ENCODE assay signal across 7 cellular contexts in the genomic region with DNA sequence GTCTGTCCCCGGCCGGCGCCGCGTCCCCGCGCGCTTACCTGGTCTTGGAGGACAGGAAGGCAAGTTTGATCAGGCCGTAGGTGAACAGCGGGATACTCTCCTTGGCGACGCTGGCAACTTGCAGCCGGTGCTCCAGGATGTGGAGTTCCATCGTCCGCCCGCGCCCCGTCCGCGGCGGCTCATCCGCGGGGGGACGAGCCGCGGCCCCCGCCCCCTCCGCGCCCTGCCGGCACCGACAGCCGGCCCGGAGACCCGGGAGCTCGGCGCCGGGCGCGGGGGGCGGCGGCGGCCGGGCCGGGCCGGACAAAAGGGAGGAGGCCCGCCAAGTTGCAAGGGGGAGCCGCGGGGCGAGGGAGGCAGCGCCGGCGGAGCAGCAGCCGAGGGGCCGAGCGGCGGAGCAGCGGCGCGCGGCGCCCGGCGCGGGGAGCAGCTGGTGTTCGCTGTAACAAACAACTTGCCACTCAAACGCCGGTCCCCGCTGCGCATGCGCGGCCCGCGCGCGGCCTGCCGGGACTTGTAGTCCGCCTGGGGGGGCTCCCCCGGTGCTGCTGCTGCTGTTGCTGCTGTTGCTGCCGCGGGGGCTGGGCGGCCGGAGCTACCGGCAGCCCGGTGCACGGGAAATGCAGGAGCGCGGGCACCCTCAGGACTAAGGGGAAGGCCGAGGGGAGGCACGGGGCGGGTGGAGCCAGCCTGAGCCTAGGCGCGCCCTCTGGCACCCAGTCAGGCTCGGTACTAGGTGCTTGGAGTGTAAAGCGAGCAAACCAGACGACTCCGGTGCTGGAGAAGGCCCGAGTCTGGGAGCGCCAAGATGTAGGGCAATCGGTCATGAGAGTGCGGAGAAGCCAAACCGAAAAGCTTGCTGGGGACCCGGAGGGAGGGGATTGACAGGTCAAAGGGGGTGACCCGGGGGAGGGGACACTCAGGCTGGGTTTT.
DNase-seq lines count a peak whose midpoint lies in the region; ATAC-seq, FAIRE-seq and TF ChIP-seq lines count a peak whose summit lies in the region.
"Not testable (repeated sequence)": the region's sequence is repeated elsewhere in the genome, so short reads cannot be mapped to it uniquely, and the experiment has no call there.

No MANE protein-coding gene starts in this region.

- peak overlapping the region; percentile 46 for H3K4me3 Mint-ChIP-seq in activated naive CD4-positive, alpha-beta T cell treated with anti-CD3 and anti-CD28 coated beads, Interleukin-2, amount 10 ng/mL, durations not matched to agents 7 days and 5 days

- H3K9me3 ChIP-seq in kidney (ENCODE audit: control insufficient read depth in 1 of 2, low read length in 2 of 2) = not testable (repeated sequence)

- not testable (repeated sequence) for H3K27ac ChIP-seq in kidney (ENCODE audit: low read depth in 2 of 2, low read length in 2 of 2)

- not testable (repeated sequence) for H3K4me3 ChIP-seq in kidney (ENCODE audit: low read length in 2 of 2)

- intact Hi-C loops in kidney (cut with DNase I) = not testable (repeated sequence)

- not testable (repeated sequence) for H3K4me1 Mint-ChIP-seq in activated naive CD4-positive, alpha-beta T cell treated with anti-CD3 and anti-CD28 coated beads, Interleukin-2, amount 10 ng/mL, durations not matched to agents 7 days and 5 days

- not testable (repeated sequence) for FAIRE-seq in kidney (lab: Jason Lieb, UNC)

- peak; percentile 93 for ATAC-seq in GM19351 (IDR thresholded peaks at IDR 0.05; ENCODE audit: unreplicated experiment)
- ATAC-seq in HG02623 (IDR thresholded peaks at IDR 0.05; ENCODE audit: unreplicated experiment) = peak; percentile 95
- peak; percentile 94 for ATAC-seq in HG03432 (IDR thresholded peaks at IDR 0.05; ENCODE audit: unreplicated experiment)

- DNase-seq in activated CD4-positive, alpha-beta T cell treated with anti-CD3 and anti-CD28 coated beads for 1 hour = peak; percentile 38
- DNase-seq in activated naive CD4-positive, alpha-beta T cell treated with anti-CD3 and anti-CD28 coated beads, Interleukin-2, amount 10 ng/mL, durations not matched to agents 7 days and 5 days = peak; percentile 65
- DNase-seq in kidney = peak; percentile 90
- DNase-seq in stimulated activated CD4-positive, alpha-beta T cell treated with anti-CD3 and anti-CD28 coated beads, Interleukin-15, amount 100 ng/mL, for 48 hours (ENCODE audit: low read depth in 2 of 2) = peak; percentile 13 to 49

- H3K27me3 Mint-ChIP-seq in activated naive CD4-positive, alpha-beta T cell treated with anti-CD3 and anti-CD28 coated beads, Interleukin-2, amount 10 ng/mL, durations not matched to agents 7 days and 5 days = not testable (repeated sequence)

- not testable (repeated sequence) for H3K9ac ChIP-seq in kidney (ENCODE audit: low read length in 2 of 2)

- not testable (repeated sequence) for TF ChIP-seq CTCF in kidney (IDR thresholded peaks at IDR 0.05; ENCODE audit: borderline replicate concordance, extremely low read depth, insufficient read depth)

- H3K4me1 ChIP-seq in kidney (ENCODE audit: control insufficient read depth in 1 of 2, insufficient read depth in 1 of 2, low read depth in 1 of 2, low read length in 2 of 2) = not testable (repeated sequence)

- not testable (repeated sequence) for H3K27ac Mint-ChIP-seq in activated naive CD4-positive, alpha-beta T cell treated with anti-CD3 and anti-CD28 coated beads, Interleukin-2, amount 10 ng/mL, durations not matched to agents 7 days and 5 days

- not testable (repeated sequence) for H3K36me3 Mint-ChIP-seq in activated naive CD4-positive, alpha-beta T cell treated with anti-CD3 and anti-CD28 coated beads, Interleukin-2, amount 10 ng/mL, durations not matched to agents 7 days and 5 days

- H3K9me3 Mint-ChIP-seq in activated naive CD4-positive, alpha-beta T cell treated with anti-CD3 and anti-CD28 coated beads, Interleukin-2, amount 10 ng/mL, durations not matched to agents 7 days and 5 days = not testable (repeated sequence)

- CTCF ChIA-PET in activated naive CD4-positive, alpha-beta T cell treated with anti-CD3 and anti-CD28 coated beads, Interleukin-2, amount 10 ng/mL, durations not matched to agents 7 days and 5 days (lab: Charles Lee) = not testable (repeated sequence)

- not testable (repeated sequence) for H3K36me3 ChIP-seq in kidney (ENCODE audit: control insufficient read depth in 1 of 2, insufficient read depth in 2 of 2, low read length in 2 of 2)

Comparison
In these comparisons a context has a peak if more than half of its experiments do, and no peak if none do; other contexts are left out.
1. DNase-seq: peak in every context shown above with its lines; median percentile 90 in kidney; 65 in activated naive CD4-positive, alpha-beta T cell treated with anti-CD3 and anti-CD28 coated beads, Interleukin-2, amount 10 ng/mL, durations not matched to agents 7 days and 5 days; 38 in activated CD4-positive, alpha-beta T cell treated with anti-CD3 and anti-CD28 coated beads for 1 hour; 31 in stimulated activated CD4-positive, alpha-beta T cell treated with anti-CD3 and anti-CD28 coated beads, Interleukin-15, amount 100 ng/mL, for 48 hours.